10 cellular contexts compared by ENCODE assay signal in the genomic region with DNA sequence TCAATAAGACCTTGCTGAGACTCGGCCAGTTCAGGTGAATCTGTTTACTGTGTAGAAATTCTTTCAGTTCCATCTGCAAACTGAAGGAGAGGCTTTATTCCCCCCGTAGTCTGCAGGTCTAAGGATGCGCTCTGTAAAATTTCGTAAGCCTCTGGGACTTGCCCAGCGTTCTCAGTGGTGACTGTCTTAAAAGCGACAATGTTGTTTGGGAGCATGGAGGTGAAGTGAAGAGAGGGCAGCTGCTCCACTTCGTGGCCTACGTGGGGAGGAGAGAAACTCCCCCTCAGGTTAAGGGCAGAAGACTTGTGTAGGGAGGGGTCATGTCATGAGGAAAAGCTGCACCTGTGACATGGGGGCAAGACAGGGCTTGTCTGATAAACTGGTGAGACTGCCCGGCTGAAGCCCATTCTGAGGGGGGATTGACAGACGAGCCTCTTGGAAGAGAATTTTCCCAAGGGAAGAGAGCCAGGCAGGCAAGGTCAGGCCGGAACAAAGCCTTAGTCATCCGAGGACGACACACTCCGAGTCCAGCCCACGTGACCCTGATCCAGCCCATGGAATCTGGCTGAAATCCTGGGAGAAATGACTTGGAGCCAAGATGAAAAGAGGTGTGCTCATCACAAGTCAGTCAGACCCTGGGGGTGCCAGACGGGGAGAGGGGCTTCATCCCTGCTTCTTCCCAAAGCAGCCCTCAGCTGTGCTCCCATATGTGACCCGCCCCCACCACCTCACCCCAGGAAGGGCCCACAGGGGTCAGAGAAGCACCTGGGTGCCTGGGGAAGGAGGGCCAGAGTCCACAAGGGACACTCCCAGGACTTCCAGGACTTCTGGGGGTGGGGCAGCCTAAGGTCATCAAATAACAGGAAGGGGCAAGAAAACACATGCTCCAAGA.
A peak's percentile ranks its signal among the peaks of the same experiment; 100 is the strongest.
DNase-seq lines count a peak whose midpoint lies in the region; TF ChIP-seq lines count a peak whose summit lies in the region.
"Had no signal": no experiment of that assay in that cellular context is flagged by ENCODE, and none has a peak within 500 bp of the region (broad histone marks: within the 10 kb centered on the region; RNA-seq: fewer than 3 reads in every experiment).

No MANE protein-coding gene starts in this region.

- peaks cover 11 to 25% of the 10 kb centered on the region in 2 donors for H3K4me1 ChIP-seq in neuronal stem cell (ENCODE audit: control insufficient read depth in 2 of 2, insufficient read depth in 1 of 2, low read depth in 1 of 2, low read length in 2 of 2)

- no peak overlapping the region for H3K27ac Mint-ChIP-seq in activated CD4-positive, alpha-beta T cell treated with anti-CD3 and anti-CD28 coated beads, Interleukin-2, amount 10 ng/mL, durations not matched to agents 24 days and 14 days

- no peaks in the 10 kb centered on the region for H3K27me3 Mint-ChIP-seq in activated CD4-positive, alpha-beta T cell treated with anti-CD3 and anti-CD28 coated beads, Interleukin-2, amount 10 ng/mL, durations not matched to agents 24 days and 14 days

- in situ Hi-C loops in SK-MEL-5 (cut with HindIII; ENCODE audit: low pct_unique_long_range_greater_than_20kb, low sequenced_read_pairs), result loop anchor here (25.0 kb wide), 1 partner anchor 224 kb away; no protein-coding TSS in a partner anchor

- peak overlapping the region; percentile 26 for H2AFZ ChIP-seq in neuronal stem cell (ENCODE audit: low read length)

- no peak overlapping the region for H3K27ac ChIP-seq in neuronal stem cell (replicated peaks; ENCODE audit: low read length)

- H3K14ac ChIP-seq in neuronal stem cell (ENCODE audit: low read length), result no peak overlapping the region

- no peak overlapping the region for H3K4me3 Mint-ChIP-seq in activated CD4-positive, alpha-beta T cell treated with anti-CD3 and anti-CD28 coated beads, Interleukin-2, amount 10 ng/mL, durations not matched to agents 24 days and 14 days
- H3K4me3 Mint-ChIP-seq: stimulated activated naive CD8-positive, alpha-beta T cell treated with anti-CD3 and anti-CD28 coated beads, Interleukin-15, Interleukin-2, amounts not matched to agents 100 ng/mL and 50 ng/mL, for 24 hours had no signal

- no peaks in the 10 kb centered on the region for H3K27me3 ChIP-seq in neuronal stem cell (ENCODE audit: control insufficient read depth in 3 of 3, insufficient read depth in 3 of 3, low read depth in 1 of 3, low read length in 3 of 3)

- H2BK12ac ChIP-seq in neuronal stem cell (ENCODE audit: low read length), result no peak overlapping the region

- H3K9ac ChIP-seq in neuronal stem cell (ENCODE audit: low read depth, low read length, poor library complexity), result peak overlapping the region; percentile 6

- WGBS in neuronal stem cell (ENCODE audit: extremely low coverage in 2 of 2, insufficient read length in 2 of 2, insufficient replicate concordance in 1 of 2), 2 donors, result no CpG with 5 or more reads among the region's 17 CpGs

- peak; percentile 61 for DNase-seq in EL
- peak; percentile 98 for DNase-seq in SK-MEL-5 (ENCODE audit: low read depth, low spot score)
- DNase-seq in fibroblast of villous mesenchyme (ENCODE audit: low read depth), result peak; percentile 78
- DNase-seq in neuronal stem cell (ENCODE audit: low spot score), result no peak
- no peak for DNase-seq in DMS153 treated with DMSO at 0.1 percent for 48 hours (lab: John Stamatoyannopoulos, UW; ENCODE audit: unreplicated experiment)
- DNase-seq in activated CD4-positive, alpha-beta T cell treated with anti-CD3 and anti-CD28 coated beads, Interleukin-2, amount 10 ng/mL, durations not matched to agents 24 days and 14 days, result no peak
- no peak for DNase-seq in KG1 (lab: John Stamatoyannopoulos, UW)
- DNase-seq in NOMO-1 (lab: John Stamatoyannopoulos, UW; ENCODE audit: unreplicated experiment in 2 of 2), result no peak
- DNase-seq: NCI-H82 had no signal

- H2AK5ac ChIP-seq in neuronal stem cell (ENCODE audit: low read depth, low read length), result peak overlapping the region; percentile 4

- TF ChIP-seq CTCF in fibroblast of villous mesenchyme (IDR thresholded peaks at IDR 0.05; ENCODE audit: insufficient read depth, low read depth, low read length), result no peak

- no peaks in the 10 kb centered on the region for H3K79me1 ChIP-seq in neuronal stem cell (ENCODE audit: low read depth, low read length)

- H3K4ac ChIP-seq in neuronal stem cell (ENCODE audit: low read length), result no peak overlapping the region

- no peaks in the 10 kb centered on the region for H3K36me3 Mint-ChIP-seq in activated CD4-positive, alpha-beta T cell treated with anti-CD3 and anti-CD28 coated beads, Interleukin-2, amount 10 ng/mL, durations not matched to agents 24 days and 14 days (ENCODE audit: low read depth)

- H3K4me1 Mint-ChIP-seq in activated CD4-positive, alpha-beta T cell treated with anti-CD3 and anti-CD28 coated beads, Interleukin-2, amount 10 ng/mL, durations not matched to agents 24 days and 14 days, result no peaks in the 10 kb centered on the region

- H3K9me3 Mint-ChIP-seq in activated CD4-positive, alpha-beta T cell treated with anti-CD3 and anti-CD28 coated beads, Interleukin-2, amount 10 ng/mL, durations not matched to agents 24 days and 14 days, result peaks cover 4% of the 10 kb centered on the region

- no peak overlapping the region for H3K4me2 ChIP-seq in neuronal stem cell (ENCODE audit: insufficient read depth, low read length, poor library complexity, severe bottlenecking)

- H2BK15ac ChIP-seq in neuronal stem cell (ENCODE audit: low read length), result peak overlapping the region; percentile 40

- H3K23ac ChIP-seq in neuronal stem cell (ENCODE audit: low read depth, low read length, poor library complexity), result no peak overlapping the region

- H3K36me3 ChIP-seq in neuronal stem cell (replicated peaks in 1 of 2; ENCODE audit: control insufficient read depth in 2 of 2, insufficient read depth in 2 of 2, low read length in 2 of 2), result no peaks in the 10 kb centered on the region

- H2BK5ac ChIP-seq in neuronal stem cell (ENCODE audit: low read length), result no peak overlapping the region

- H3K9me3 ChIP-seq in neuronal stem cell (replicated peaks in 1 of 2; ENCODE audit: control insufficient read depth in 2 of 2, insufficient read depth in 1 of 2, low read depth in 1 of 2, low read length in 2 of 2), result peaks cover 5 to 13% of the 10 kb centered on the region in 2 donors

- H4K91ac ChIP-seq in neuronal stem cell (ENCODE audit: low read depth, low read length, poor library complexity), result no peak overlapping the region

- H3K4me3 ChIP-seq in fibroblast of villous mesenchyme (ENCODE audit: low read depth, low read length), result no peak overlapping the region
- H3K4me3 ChIP-seq in neuronal stem cell (ENCODE audit: low read length in 2 of 2), result no peak overlapping the region

- H2BK120ac ChIP-seq in neuronal stem cell (ENCODE audit: low read depth, low read length), result no peak overlapping the region

- peak overlapping the region; percentile 68 for H3K18ac ChIP-seq in neuronal stem cell (ENCODE audit: low read length)

- H4K8ac ChIP-seq in neuronal stem cell (ENCODE audit: low read depth, low read length), result no peak overlapping the region

- intact Hi-C loops in activated CD4-positive, alpha-beta T cell treated with anti-CD3 and anti-CD28 coated beads, Interleukin-2, amount 10 ng/mL, durations not matched to agents 24 days and 14 days (cut with micrococcal nuclease), result no loop called here

Comparison
In these comparisons a context has a peak if more than half of its experiments do, and no peak if none do; other contexts are left out.
1. DNase-seq: peak in EL (single experiment), SK-MEL-5 (single experiment) and fibroblast of villous mesenchyme (single experiment); none in neuronal stem cell (single experiment), DMS153 treated with DMSO at 0.1 percent for 48 hours (single experiment), activated CD4-positive, alpha-beta T cell treated with anti-CD3 and anti-CD28 coated beads, Interleukin-2, amount 10 ng/mL, durations not matched to agents 24 days and 14 days (single experiment), KG1 (single experiment) and NOMO-1 (0 of 2).